1 cellular context compared by ENCODE assay signal in genomic region chr11:47593492-47593933, GRCh38.
TF ChIP-seq lines count a peak whose summit lies in the region.

No MANE protein-coding gene starts in this region.

TF ChIP-seq in HepG2, 621 proteins besides CTCF, POLR2A, EP300 and RAD21:
- TF ChIP-seq ZNF546 (CRISPR knock-in tag; conservative IDR thresholded peaks at IDR 0.05), result no peak
- TF ChIP-seq HDAC1 (CRISPR knock-in tag; IDR thresholded peaks at IDR 0.05), result 0 out of 2 replicates have a peak, but pooled peaks have one; percentile 22
- no peak for TF ChIP-seq ISL2 (CRISPR knock-in tag; IDR thresholded peaks at IDR 0.05)
